2 cellular contexts compared by ENCODE assay signal in genomic region chr3:149390772-149391212, GRCh38.
A peak's percentile ranks its signal among the peaks of the same experiment; 100 is the strongest.
TF ChIP-seq lines count a peak whose summit lies in the region.

No MANE protein-coding gene starts in this region.

TF ChIP-seq in A549, 52 proteins besides CTCF, POLR2A, EP300 and RAD21:
- TF ChIP-seq FOSL2 (IDR thresholded peaks at IDR 0.05) (no peak), FOSL2 (CRISPR knock-in tag; IDR thresholded peaks at IDR 0.05) (peak; percentile 70), RCOR1 (IDR thresholded peaks at IDR 0.05; ENCODE audit: low read depth, low read length) (no peak), MAX (IDR thresholded peaks at IDR 0.05) (0 out of 2 replicates have a peak, but pooled peaks have one; percentile 14), NPAS2 (CRISPR knock-in tag; IDR thresholded peaks at IDR 0.05; ENCODE audit: borderline replicate concordance) (no peak), KDM1A (IDR thresholded peaks at IDR 0.05; ENCODE audit: low read depth) (no peak), GATA3 (IDR thresholded peaks at IDR 0.05; ENCODE audit: borderline replicate concordance) (peak; percentile 51; the same call in 1 of the 2 replicates)

TF ChIP-seq in K562, 482 proteins besides CTCF, POLR2A, EP300 and RAD21:
- no peak for TF ChIP-seq CEBPG (CRISPR knock-in tag; IDR thresholded peaks at IDR 0.05)
- TF ChIP-seq CEBPG (tag; conservative IDR thresholded peaks at IDR 0.05 in 1 of 2, IDR thresholded peaks at IDR 0.05 in 1 of 2): no peak
- no peak for TF ChIP-seq PTRF (tag; IDR thresholded peaks at IDR 0.05)
- no peak for TF ChIP-seq RCOR1 (IDR thresholded peaks at IDR 0.05; ENCODE audit: borderline replicate concordance in 1 of 2, low read depth in 2 of 2, low read length in 2 of 2)
- no peak for TF ChIP-seq ZNF232 (CRISPR knock-in tag; IDR thresholded peaks at IDR 0.05)
- TF ChIP-seq MCM7 (IDR thresholded peaks at IDR 0.05): no peak
- no peak for TF ChIP-seq ZBTB40 (IDR thresholded peaks at IDR 0.05)
- no peak for TF ChIP-seq ZBTB40 (CRISPR knock-in tag; IDR thresholded peaks at IDR 0.05)
- TF ChIP-seq ZNF445 (CRISPR knock-in tag; IDR thresholded peaks at IDR 0.05; ENCODE audit: low read depth): no peak
- TF ChIP-seq STAG1 (CRISPR knock-in tag; IDR thresholded peaks at IDR 0.05; ENCODE audit: borderline replicate concordance): no peak
- no peak for TF ChIP-seq ETS1 (conservative IDR thresholded peaks at IDR 0.05; ENCODE audit: control insufficient read depth, low read depth, low read length)
- TF ChIP-seq CBX1 (IDR thresholded peaks at IDR 0.05; ENCODE audit: low read depth): no peak
- no peak for TF ChIP-seq NFRKB (IDR thresholded peaks at IDR 0.05; ENCODE audit: low read depth)
- no peak for TF ChIP-seq TAF9B (IDR thresholded peaks at IDR 0.05; ENCODE audit: partially characterized antibody)
- no peak for TF ChIP-seq TCF7L2 (IDR thresholded peaks at IDR 0.05; ENCODE audit: low read depth, low read length)
- TF ChIP-seq SAFB (IDR thresholded peaks at IDR 0.05; ENCODE audit: borderline replicate concordance, low read depth, low read length): no peak
- TF ChIP-seq ZSCAN32 (CRISPR knock-in tag; IDR thresholded peaks at IDR 0.05): no peak
- no peak for TF ChIP-seq PBX2 (CRISPR knock-in tag; IDR thresholded peaks at IDR 0.05; ENCODE audit: low read depth)
- TF ChIP-seq PBX2 (tag; conservative IDR thresholded peaks at IDR 0.05; ENCODE audit: low read depth): no peak
- TF ChIP-seq BMI1 (IDR thresholded peaks at IDR 0.05; ENCODE audit: low read length): no peak
- TF ChIP-seq IRF2 (CRISPR knock-in tag; IDR thresholded peaks at IDR 0.05): no peak
- no peak for TF ChIP-seq ZNF561 (CRISPR knock-in tag; conservative IDR thresholded peaks at IDR 0.05)
- no peak for TF ChIP-seq NR2C1 (IDR thresholded peaks at IDR 0.05)
- no peak for TF ChIP-seq NR2C1 (tag; IDR thresholded peaks at IDR 0.05)
